Comparison of ENCODE assay signal across 2 cellular contexts in the genomic region with DNA sequence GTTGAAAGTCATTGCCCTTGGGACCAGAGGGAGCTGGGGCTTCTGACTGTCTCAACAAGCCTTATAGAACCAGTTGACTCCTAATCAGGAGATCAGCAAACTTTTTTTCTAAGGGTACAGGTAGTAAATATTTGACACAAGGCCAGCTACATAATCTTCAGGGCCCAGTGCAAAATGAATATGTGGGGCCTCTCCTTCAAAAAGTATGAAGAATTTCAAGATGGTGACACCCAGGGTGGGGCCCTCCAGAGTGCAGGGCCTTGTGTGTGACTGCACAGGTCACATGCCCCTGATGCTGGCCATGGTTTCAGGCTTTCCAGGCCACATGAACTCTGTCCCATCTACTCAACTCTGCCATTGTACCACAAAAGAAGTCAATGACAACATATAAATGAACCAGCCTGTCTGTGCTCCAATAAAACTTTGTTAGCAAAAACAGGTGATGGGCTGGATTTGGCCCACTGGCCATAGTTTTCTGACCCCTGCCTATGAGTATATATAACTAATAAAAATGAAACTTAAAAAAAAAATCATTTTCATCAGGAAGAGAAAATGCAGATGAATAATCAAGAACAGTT.
TF ChIP-seq lines count a peak whose summit lies in the region.

No MANE protein-coding gene starts in this region.

TF ChIP-seq in endothelial cell of umbilical vein, 7 proteins besides CTCF, POLR2A, EP300 and RAD21:
- TF ChIP-seq FOS (IDR thresholded peaks at IDR 0.05; ENCODE audit: borderline replicate concordance, insufficient read depth, low read length) (no peak), JUN (IDR thresholded peaks at IDR 0.05; ENCODE audit: borderline replicate concordance, insufficient read depth, insufficient read length, low read depth) (no peak), POLR2AphosphoS5 (IDR thresholded peaks at IDR 0.05; ENCODE audit: insufficient read depth, low read depth, low read length) (no peak), EZH2 (IDR thresholded peaks at IDR 0.05; ENCODE audit: borderline replicate concordance, low read depth, low read length, severe bottlenecking) (no peak), GATA2 (IDR thresholded peaks at IDR 0.05; ENCODE audit: insufficient read depth, insufficient read length, low read depth, low read length) (no peak), MYC (IDR thresholded peaks at IDR 0.05; ENCODE audit: low read depth, low read length) (no peak)
- TF ChIP-seq, protein P1, sequence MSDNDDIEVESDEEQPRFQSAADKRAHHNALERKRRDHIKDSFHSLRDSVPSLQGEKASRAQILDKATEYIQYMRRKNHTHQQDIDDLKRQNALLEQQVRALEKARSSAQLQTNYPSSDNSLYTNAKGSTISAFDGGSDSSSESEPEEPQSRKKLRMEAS (IDR thresholded peaks at IDR 0.05; ENCODE audit: insufficient read depth, insufficient read length): no peak

TF ChIP-seq in GM23338, 12 proteins besides CTCF, POLR2A, EP300 and RAD21:
- TF ChIP-seq, protein P2, sequence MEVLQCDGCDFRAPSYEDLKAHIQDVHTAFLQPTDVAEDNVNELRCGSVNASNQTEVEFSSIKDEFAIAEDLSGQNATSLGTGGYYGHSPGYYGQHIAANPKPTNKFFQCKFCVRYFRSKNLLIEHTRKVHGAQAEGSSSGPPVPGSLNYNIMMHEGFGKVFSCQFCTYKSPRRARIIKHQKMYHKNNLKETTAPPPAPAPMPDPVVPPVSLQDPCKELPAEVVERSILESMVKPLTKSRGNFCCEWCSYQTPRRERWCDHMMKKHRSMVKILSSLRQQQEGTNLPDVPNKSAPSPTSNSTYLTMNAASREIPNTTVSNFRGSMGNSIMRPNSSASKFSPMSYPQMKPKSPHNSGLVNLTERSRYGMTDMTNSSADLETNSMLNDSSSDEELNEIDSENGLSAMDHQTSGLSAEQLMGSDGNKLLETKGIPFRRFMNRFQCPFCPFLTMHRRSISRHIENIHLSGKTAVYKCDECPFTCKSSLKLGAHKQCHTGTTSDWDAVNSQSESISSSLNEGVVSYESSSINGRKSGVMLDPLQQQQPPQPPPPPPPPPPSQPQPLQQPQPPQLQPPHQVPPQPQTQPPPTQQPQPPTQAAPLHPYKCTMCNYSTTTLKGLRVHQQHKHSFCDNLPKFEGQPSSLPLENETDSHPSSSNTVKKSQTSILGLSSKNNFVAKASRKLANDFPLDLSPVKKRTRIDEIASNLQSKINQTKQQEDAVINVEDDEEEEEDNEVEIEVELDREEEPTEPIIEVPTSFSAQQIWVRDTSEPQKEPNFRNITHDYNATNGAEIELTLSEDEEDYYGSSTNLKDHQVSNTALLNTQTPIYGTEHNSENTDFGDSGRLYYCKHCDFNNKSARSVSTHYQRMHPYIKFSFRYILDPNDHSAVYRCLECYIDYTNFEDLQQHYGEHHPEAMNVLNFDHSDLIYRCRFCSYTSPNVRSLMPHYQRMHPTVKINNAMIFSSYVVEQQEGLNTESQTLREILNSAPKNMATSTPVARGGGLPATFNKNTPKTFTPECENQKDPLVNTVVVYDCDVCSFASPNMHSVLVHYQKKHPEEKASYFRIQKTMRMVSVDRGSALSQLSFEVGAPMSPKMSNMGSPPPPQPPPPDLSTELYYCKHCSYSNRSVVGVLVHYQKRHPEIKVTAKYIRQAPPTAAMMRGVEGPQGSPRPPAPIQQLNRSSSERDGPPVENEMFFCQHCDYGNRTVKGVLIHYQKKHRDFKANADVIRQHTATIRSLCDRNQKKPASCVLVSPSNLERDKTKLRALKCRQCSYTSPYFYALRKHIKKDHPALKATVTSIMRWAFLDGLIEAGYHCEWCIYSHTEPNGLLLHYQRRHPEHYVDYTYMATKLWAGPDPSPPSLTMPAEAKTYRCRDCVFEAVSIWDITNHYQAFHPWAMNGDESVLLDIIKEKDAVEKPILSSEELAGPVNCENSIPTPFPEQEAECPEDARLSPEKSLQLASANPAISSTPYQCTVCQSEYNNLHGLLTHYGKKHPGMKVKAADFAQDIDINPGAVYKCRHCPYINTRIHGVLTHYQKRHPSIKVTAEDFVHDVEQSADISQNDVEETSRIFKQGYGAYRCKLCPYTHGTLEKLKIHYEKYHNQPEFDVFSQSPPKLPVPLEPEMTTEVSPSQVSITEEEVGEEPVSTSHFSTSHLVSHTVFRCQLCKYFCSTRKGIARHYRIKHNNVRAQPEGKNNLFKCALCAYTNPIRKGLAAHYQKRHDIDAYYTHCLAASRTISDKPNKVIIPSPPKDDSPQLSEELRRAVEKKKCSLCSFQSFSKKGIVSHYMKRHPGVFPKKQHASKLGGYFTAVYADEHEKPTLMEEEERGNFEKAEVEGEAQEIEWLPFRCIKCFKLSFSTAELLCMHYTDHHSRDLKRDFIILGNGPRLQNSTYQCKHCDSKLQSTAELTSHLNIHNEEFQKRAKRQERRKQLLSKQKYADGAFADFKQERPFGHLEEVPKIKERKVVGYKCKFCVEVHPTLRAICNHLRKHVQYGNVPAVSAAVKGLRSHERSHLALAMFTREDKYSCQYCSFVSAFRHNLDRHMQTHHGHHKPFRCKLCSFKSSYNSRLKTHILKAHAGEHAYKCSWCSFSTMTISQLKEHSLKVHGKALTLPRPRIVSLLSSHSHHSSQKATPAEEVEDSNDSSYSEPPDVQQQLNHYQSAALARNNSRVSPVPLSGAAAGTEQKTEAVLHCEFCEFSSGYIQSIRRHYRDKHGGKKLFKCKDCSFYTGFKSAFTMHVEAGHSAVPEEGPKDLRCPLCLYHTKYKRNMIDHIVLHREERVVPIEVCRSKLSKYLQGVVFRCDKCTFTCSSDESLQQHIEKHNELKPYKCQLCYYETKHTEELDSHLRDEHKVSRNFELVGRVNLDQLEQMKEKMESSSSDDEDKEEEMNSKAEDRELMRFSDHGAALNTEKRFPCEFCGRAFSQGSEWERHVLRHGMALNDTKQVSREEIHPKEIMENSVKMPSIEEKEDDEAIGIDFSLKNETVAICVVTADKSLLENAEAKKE (CRISPR knock-in tag; IDR thresholded peaks at IDR 0.05): no peak
- TF ChIP-seq, protein P3, sequence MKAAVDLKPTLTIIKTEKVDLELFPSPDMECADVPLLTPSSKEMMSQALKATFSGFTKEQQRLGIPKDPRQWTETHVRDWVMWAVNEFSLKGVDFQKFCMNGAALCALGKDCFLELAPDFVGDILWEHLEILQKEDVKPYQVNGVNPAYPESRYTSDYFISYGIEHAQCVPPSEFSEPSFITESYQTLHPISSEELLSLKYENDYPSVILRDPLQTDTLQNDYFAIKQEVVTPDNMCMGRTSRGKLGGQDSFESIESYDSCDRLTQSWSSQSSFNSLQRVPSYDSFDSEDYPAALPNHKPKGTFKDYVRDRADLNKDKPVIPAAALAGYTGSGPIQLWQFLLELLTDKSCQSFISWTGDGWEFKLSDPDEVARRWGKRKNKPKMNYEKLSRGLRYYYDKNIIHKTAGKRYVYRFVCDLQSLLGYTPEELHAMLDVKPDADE (IDR thresholded peaks at IDR 0.05): no peak
- no peak for TF ChIP-seq ZNF331 (CRISPR knock-in tag; IDR thresholded peaks at IDR 0.05; ENCODE audit: low read depth)
- TF ChIP-seq JUNB (IDR thresholded peaks at IDR 0.05; ENCODE audit: unreplicated experiment): no peak
- TF ChIP-seq EZH2 (IDR thresholded peaks at IDR 0.05; ENCODE audit: low read depth, unreplicated experiment): no peak
- no peak for TF ChIP-seq POLR2AphosphoS5 (IDR thresholded peaks at IDR 0.05; ENCODE audit: low read depth)
- no peak for TF ChIP-seq ZNF114 (CRISPR knock-in tag; IDR thresholded peaks at IDR 0.05)
- no peak for TF ChIP-seq EZH2phosphoT487 (IDR thresholded peaks at IDR 0.05; ENCODE audit: unreplicated experiment)
- TF ChIP-seq, protein P4, sequence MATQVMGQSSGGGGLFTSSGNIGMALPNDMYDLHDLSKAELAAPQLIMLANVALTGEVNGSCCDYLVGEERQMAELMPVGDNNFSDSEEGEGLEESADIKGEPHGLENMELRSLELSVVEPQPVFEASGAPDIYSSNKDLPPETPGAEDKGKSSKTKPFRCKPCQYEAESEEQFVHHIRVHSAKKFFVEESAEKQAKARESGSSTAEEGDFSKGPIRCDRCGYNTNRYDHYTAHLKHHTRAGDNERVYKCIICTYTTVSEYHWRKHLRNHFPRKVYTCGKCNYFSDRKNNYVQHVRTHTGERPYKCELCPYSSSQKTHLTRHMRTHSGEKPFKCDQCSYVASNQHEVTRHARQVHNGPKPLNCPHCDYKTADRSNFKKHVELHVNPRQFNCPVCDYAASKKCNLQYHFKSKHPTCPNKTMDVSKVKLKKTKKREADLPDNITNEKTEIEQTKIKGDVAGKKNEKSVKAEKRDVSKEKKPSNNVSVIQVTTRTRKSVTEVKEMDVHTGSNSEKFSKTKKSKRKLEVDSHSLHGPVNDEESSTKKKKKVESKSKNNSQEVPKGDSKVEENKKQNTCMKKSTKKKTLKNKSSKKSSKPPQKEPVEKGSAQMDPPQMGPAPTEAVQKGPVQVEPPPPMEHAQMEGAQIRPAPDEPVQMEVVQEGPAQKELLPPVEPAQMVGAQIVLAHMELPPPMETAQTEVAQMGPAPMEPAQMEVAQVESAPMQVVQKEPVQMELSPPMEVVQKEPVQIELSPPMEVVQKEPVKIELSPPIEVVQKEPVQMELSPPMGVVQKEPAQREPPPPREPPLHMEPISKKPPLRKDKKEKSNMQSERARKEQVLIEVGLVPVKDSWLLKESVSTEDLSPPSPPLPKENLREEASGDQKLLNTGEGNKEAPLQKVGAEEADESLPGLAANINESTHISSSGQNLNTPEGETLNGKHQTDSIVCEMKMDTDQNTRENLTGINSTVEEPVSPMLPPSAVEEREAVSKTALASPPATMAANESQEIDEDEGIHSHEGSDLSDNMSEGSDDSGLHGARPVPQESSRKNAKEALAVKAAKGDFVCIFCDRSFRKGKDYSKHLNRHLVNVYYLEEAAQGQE (IDR thresholded peaks at IDR 0.05; ENCODE audit: unreplicated experiment): no peak
- no peak for TF ChIP-seq CREB1 (CRISPR knock-in tag; IDR thresholded peaks at IDR 0.05; ENCODE audit: low read depth)
- no peak for TF ChIP-seq NANOG (IDR thresholded peaks at IDR 0.05; ENCODE audit: borderline replicate concordance)
- TF ChIP-seq STAT1 (IDR thresholded peaks at IDR 0.05; ENCODE audit: unreplicated experiment): no peak
